25 cellular contexts compared by ENCODE assay signal in the genomic region with DNA sequence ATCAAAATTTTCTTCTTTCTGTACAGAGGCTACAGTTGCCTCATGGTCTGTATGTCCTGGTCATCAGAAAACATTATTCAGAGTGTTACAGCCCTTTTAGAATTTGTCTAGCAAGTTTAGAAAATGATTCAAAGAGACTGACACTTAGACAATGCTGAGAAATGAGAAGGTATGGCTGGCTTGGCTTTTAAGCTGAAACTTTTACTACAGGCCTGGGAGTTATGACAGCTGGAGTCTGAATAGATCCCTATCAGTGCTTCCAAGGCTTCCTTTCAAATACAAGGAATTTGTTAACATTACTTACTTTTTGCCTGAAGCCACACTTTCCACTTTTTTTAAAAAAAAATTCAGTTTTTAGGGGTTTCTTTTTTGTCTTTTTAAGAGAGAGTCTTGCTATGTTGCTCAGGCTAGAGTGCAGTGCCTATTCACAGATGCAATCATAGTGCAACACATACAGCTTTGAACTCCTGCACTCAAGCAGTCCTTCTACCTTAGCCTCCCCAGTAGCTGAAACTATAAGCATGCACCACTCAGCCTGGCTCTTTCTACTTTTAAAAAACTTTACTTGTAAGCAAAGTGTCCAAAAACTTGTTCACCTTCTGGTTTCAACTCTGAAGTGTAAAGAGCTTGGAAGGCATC.
"Had no signal": no experiment of that assay in that cellular context is flagged by ENCODE, and none has a peak within 500 bp of the region (broad histone marks: within the 10 kb centered on the region; RNA-seq: fewer than 3 reads in every experiment).

No MANE protein-coding gene starts in this region.

- ATAC-seq: naive thymus-derived CD8-positive, alpha-beta T cell; natural killer cell treated with Interleukin-12 subunit alpha and Interleukin-12 subunit beta and Interleukin-15 and Interleukin-18, amount 100 ng/mL, for 72 hours; psoas muscle; right cardiac atrium; right lobe of liver; stimulated activated effector memory CD8-positive, alpha-beta T cell treated with anti-CD3 and anti-CD28 coated beads, Interleukin-12 subunit alpha, Interleukin-12 subunit beta, amount 100 ng/mL, for 72 hours; stimulated activated naive B cell treated with anti-CD40 and anti-IgM and Interleukin-4, amounts not matched to agents 10 μg/mL and 1 μg/mL and 100 μg/mL, for 72 hours; upper lobe of right lung had no signal

- H3K4me1 ChIP-seq: parathyroid adenoma, psoas muscle, right lobe of liver, sigmoid colon, stomach, thyroid gland, tibial nerve, upper lobe of right lung, uterus had no signal

- H3K27ac ChIP-seq: neutrophil, parathyroid adenoma, psoas muscle, right lobe of liver, sigmoid colon, stomach, thoracic aorta, thyroid gland, tibial nerve, upper lobe of right lung, uterus had no signal

- H3K4me3 ChIP-seq: psoas muscle, right lobe of liver, sigmoid colon, stomach, thoracic aorta, thyroid gland, tibial nerve, upper lobe of right lung, uterus had no signal

- H3K9me3 ChIP-seq: neutrophil, psoas muscle, right lobe of liver, sigmoid colon, stomach, thoracic aorta, thyroid gland, tibial nerve, upper lobe of right lung, uterus had no signal

- H3K27me3 ChIP-seq: neutrophil, right lobe of liver, sigmoid colon, stomach, thyroid gland, tibial nerve, upper lobe of right lung, uterus had no signal

- H3K36me3 ChIP-seq: neutrophil, right lobe of liver, sigmoid colon, stomach, thoracic aorta, thyroid gland, upper lobe of right lung, uterus had no signal

- FAIRE-seq: small intestine had no signal

- DNase-seq: naive thymus-derived CD8-positive, alpha-beta T cell; nephron progenitor cell; nucleus accumbens; posterior cingulate gyrus; psoas muscle; right cardiac atrium; right lobe of liver; sigmoid colon; small intestine; stimulated activated CD4-positive, alpha-beta T cell treated with anti-CD3 and anti-CD28 coated beads, Interleukin-15, amount 100 ng/mL, for 24 hours; stimulated activated CD4-positive, alpha-beta T cell treated with anti-CD3 and anti-CD28 coated beads, Interleukin-2, amount 100 ng/mL, for 24 hours; stimulated activated CD4-positive, alpha-beta T cell treated with anti-CD3 and anti-CD28 coated beads, Interleukin-2, amount 100 ng/mL, for 48 hours; stimulated activated CD4-positive, alpha-beta T cell treated with anti-CD3 and anti-CD28 coated beads, Interleukin-4, amount 100 ng/mL, for 24 hours; stimulated activated naive B cell treated with anti-CD40 and anti-IgM and Interleukin-4, amounts not matched to agents 10 μg/mL and 1 μg/mL and 100 μg/mL, for 72 hours; stimulated activated naive CD4-positive, alpha-beta T cell treated with Interleukin-2 at 50 U/mL for 16 hours; stomach; thyroid gland; upper lobe of right lung; uterus had no signal
